In the genomic region with DNA sequence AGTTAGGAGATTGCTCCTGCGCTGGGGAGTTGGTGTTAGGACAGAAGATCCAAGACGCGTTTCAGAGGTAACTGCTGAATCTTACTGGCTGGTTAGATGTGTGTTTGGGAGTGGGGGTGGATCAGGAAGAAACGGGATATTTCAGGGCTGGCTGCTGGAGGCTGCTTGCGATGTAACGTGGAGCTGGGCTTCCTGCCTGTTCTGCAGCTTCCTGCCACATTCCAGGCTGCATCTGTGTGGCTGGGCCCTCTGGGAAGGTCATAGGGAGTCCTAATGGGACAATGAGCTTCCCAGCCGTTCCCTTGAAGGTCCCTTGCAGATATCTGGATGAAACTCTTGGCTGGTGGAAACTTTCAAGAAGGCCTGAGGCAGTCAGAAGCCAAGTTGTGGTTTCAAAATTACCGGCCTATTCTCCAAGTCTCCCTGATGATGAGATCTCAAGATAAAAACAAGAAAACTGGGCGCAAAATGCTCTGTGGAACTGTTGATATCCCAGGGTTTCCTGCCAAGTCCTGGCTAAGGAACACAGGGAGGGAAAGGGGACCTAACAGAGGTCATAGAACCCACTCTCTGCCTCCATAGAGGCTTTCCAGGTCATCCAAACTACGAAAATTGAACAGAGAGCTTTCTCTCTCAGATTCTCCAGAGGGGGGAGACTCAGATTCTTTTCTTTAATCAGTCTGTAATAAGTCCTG, we compare ENCODE assay signal across 10 cellular contexts.
DNase-seq lines count a peak whose midpoint lies in the region; ATAC-seq and TF ChIP-seq lines count a peak whose summit lies in the region.
"Had no signal": no experiment of that assay in that cellular context is flagged by ENCODE, and none has a peak within 500 bp of the region (broad histone marks: within the 10 kb centered on the region; RNA-seq: fewer than 3 reads in every experiment).

No MANE protein-coding gene starts in this region.

- H3K9me3 ChIP-seq in cardiac muscle cell (ENCODE audit: low read depth) = no peaks in the 10 kb centered on the region
- H3K9me3 ChIP-seq: A549 had no signal

- POLR2A ChIA-PET in activated CD8-positive, alpha-beta T cell treated with anti-CD3 and anti-CD28 coated beads, Interleukin-2, amount 10 ng/mL, durations not matched to agents 7 days and 5 days (lab: Charles Lee) = no interaction called here

- H3K36me3 ChIP-seq in ACC112 (ENCODE audit: insufficient read depth, low read length) = no peaks in the 10 kb centered on the region
- no peaks in the 10 kb centered on the region for H3K36me3 ChIP-seq in cardiac muscle cell

- TF ChIP-seq CTCF in cardiac muscle cell (IDR thresholded peaks at IDR 0.05; ENCODE audit: low read depth, low read length) (peak; percentile 28), osteocyte (IDR thresholded peaks at IDR 0.05) (no peak)

- in situ Hi-C loops in SK-MEL-5 (cut with HindIII; ENCODE audit: low pct_unique_long_range_greater_than_20kb, low sequenced_read_pairs) = no loop called here

- no peaks in the 10 kb centered on the region for H3K27me3 Mint-ChIP-seq in osteocyte (ENCODE audit: unreplicated experiment)
- H3K27me3 Mint-ChIP-seq in activated CD8-positive, alpha-beta T cell treated with anti-CD3 and anti-CD28 coated beads, Interleukin-2, amount 10 ng/mL, durations not matched to agents 7 days and 5 days (ENCODE audit: low read depth) = peaks cover 26% of the 10 kb centered on the region

- H3K27ac ChIP-seq in ACC112 (ENCODE audit: low read depth, low read length) = peak overlapping the region; percentile 16
- H3K27ac ChIP-seq in cardiac muscle cell = no peak overlapping the region
- H3K27ac ChIP-seq: A549 had no signal

- H3K4me3 Mint-ChIP-seq in osteocyte (ENCODE audit: unreplicated experiment) = no peak overlapping the region
- no peak overlapping the region for H3K4me3 Mint-ChIP-seq in activated CD8-positive, alpha-beta T cell treated with anti-CD3 and anti-CD28 coated beads, Interleukin-2, amount 10 ng/mL, durations not matched to agents 7 days and 5 days
- H3K4me3 Mint-ChIP-seq: naive thymus-derived CD8-positive, alpha-beta T cell had no signal

- no peaks in the 10 kb centered on the region for H3K9me3 Mint-ChIP-seq in osteocyte (ENCODE audit: unreplicated experiment)
- H3K9me3 Mint-ChIP-seq in activated CD8-positive, alpha-beta T cell treated with anti-CD3 and anti-CD28 coated beads, Interleukin-2, amount 10 ng/mL, durations not matched to agents 7 days and 5 days (ENCODE audit: insufficient read depth) = no peaks in the 10 kb centered on the region
- H3K9me3 Mint-ChIP-seq: naive thymus-derived CD8-positive, alpha-beta T cell had no signal

- ATAC-seq in activated CD8-positive, alpha-beta T cell treated with anti-CD3 and anti-CD28 coated beads, Interleukin-2, amount 10 ng/mL, durations not matched to agents 7 days and 5 days = no peak
- no peak for ATAC-seq in HG03280 (IDR thresholded peaks at IDR 0.05; ENCODE audit: unreplicated experiment)
- ATAC-seq: naive thymus-derived CD8-positive, alpha-beta T cell had no signal

- peak overlapping the region; percentile 56 for H2AFZ ChIP-seq in ACC112 (ENCODE audit: low read length, unreplicated experiment)

- H3K4me3 ChIP-seq in ACC112 (ENCODE audit: low read depth, low read length) (peak overlapping the region; percentile 11; the same call in 1 of the 2 replicates), cardiac muscle cell (no peak overlapping the region)
- H3K4me3 ChIP-seq: A549 had no signal

- H3K79me2 ChIP-seq in ACC112 (ENCODE audit: control insufficient read depth, insufficient read depth, low read length, unreplicated experiment) = no peaks in the 10 kb centered on the region

- H3K27ac Mint-ChIP-seq in osteocyte (ENCODE audit: unreplicated experiment) = peak overlapping the region; percentile 21
- no peak overlapping the region for H3K27ac Mint-ChIP-seq in activated CD8-positive, alpha-beta T cell treated with anti-CD3 and anti-CD28 coated beads, Interleukin-2, amount 10 ng/mL, durations not matched to agents 7 days and 5 days

- DNase-seq in SK-MEL-5 (ENCODE audit: low read depth, low spot score) (peak; percentile 58), cardiac muscle cell (ENCODE audit: low read depth in 1 of 2, low spot score in 1 of 2) (peak in 1 of 2 donors; percentile 94), osteocyte (ENCODE audit: extremely low spot score, unreplicated experiment) (no peak), CD1c-positive myeloid dendritic cell (ENCODE audit: extremely low spot score) (no peak)
- no peak for DNase-seq in activated CD8-positive, alpha-beta T cell treated with anti-CD3 and anti-CD28 coated beads, Interleukin-2, amount 10 ng/mL, durations not matched to agents 7 days and 5 days
- no peak for DNase-seq in stimulated activated naive CD4-positive, alpha-beta T cell treated with Interleukin-2 at 50 U/mL for 16 hours (lab: John Stamatoyannopoulos, UW)
- DNase-seq: naive thymus-derived CD8-positive, alpha-beta T cell had no signal

- no peaks in the 10 kb centered on the region for H3K36me3 Mint-ChIP-seq in osteocyte (ENCODE audit: unreplicated experiment)
- H3K36me3 Mint-ChIP-seq in activated CD8-positive, alpha-beta T cell treated with anti-CD3 and anti-CD28 coated beads, Interleukin-2, amount 10 ng/mL, durations not matched to agents 7 days and 5 days (ENCODE audit: low read depth) = no peaks in the 10 kb centered on the region
- H3K36me3 Mint-ChIP-seq: naive thymus-derived CD8-positive, alpha-beta T cell had no signal

- CTCF ChIA-PET in activated CD8-positive, alpha-beta T cell treated with anti-CD3 and anti-CD28 coated beads, Interleukin-2, amount 10 ng/mL, durations not matched to agents 7 days and 5 days (lab: Charles Lee) = no interaction called here

- H3K4me1 ChIP-seq in ACC112 (ENCODE audit: control insufficient read depth, insufficient read depth, low read length, unreplicated experiment) (peaks cover 26% of the 10 kb centered on the region), cardiac muscle cell (ENCODE audit: low read depth) (no peaks in the 10 kb centered on the region)
- H3K4me1 ChIP-seq: A549 had no signal

- H3K4me1 Mint-ChIP-seq in osteocyte (ENCODE audit: unreplicated experiment) = peaks cover 44% of the 10 kb centered on the region
- no peaks in the 10 kb centered on the region for H3K4me1 Mint-ChIP-seq in activated CD8-positive, alpha-beta T cell treated with anti-CD3 and anti-CD28 coated beads, Interleukin-2, amount 10 ng/mL, durations not matched to agents 7 days and 5 days (ENCODE audit: low read depth)

- no peaks in the 10 kb centered on the region for H3K27me3 ChIP-seq in ACC112 (ENCODE audit: insufficient read depth, low read length)
- H3K27me3 ChIP-seq in cardiac muscle cell = peaks cover 4% of the 10 kb centered on the region
